23 cellular contexts compared by ENCODE assay signal in the genomic region with DNA sequence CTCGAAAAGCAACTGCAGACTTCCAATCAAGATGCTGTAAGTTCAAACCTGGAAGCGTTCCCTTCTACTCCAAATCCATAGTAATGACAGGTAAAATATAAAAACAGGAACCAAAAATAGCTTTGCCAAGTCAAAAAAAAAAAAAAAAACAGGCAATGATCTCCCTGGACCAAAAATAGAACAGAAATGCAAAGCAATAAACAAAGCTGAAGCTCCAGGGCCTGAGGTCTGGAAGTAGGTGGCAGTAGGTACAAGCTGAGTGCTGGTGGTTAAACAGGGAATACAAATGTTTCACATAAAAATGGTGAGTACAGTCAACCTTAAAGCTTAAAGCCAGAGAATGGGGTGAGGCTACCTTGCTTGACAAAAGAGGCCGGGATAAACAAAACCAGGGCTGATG.
DNase-seq lines count a peak whose midpoint lies in the region; ATAC-seq, FAIRE-seq and TF ChIP-seq lines count a peak whose summit lies in the region.
"Had no signal": no experiment of that assay in that cellular context is flagged by ENCODE, and none has a peak within 500 bp of the region (broad histone marks: within the 10 kb centered on the region; RNA-seq: fewer than 3 reads in every experiment).

No MANE protein-coding gene starts in this region.

- TF ChIP-seq EP300 in GM12878 (IDR thresholded peaks at IDR 0.05; ENCODE audit: borderline replicate concordance in 1 of 2, control insufficient read depth in 1 of 2, low read depth in 2 of 2, low read length in 2 of 2): no peak

- in situ Hi-C loops in GM12878 (cut with MboI): loop anchor here (5.0 kb wide), 1 partner anchor 101 kb away; no protein-coding TSS in a partner anchor

- intact Hi-C loops in GM12878 (cut with micrococcal nuclease; ENCODE audit: unreplicated experiment) (loop anchor here (5.0 kb wide), 1 partner anchor 249 kb away; no protein-coding TSS in a partner anchor), left lung (cut with DNase I) (no loop called here)

- peaks cover 37 to 65% (median 57%) of the 10 kb centered on the region in 10 experiments for H3K4me1 ChIP-seq in BLaER1 treated with 17β-estradiol and CSF1 and Interleukin-3, amounts not matched to agents 10 nM and 100 nM
- peaks cover 8% of the 10 kb centered on the region; the same call in 1 of the 2 replicates for H3K4me1 ChIP-seq in GM12878 (ENCODE audit: control insufficient read depth, insufficient read depth, low read length)
- H3K4me1 ChIP-seq in trophoblast cell (ENCODE audit: control insufficient read depth in 1 of 2, insufficient read depth in 2 of 2, low read length in 2 of 2): peaks cover 5 to 6% of the 10 kb centered on the region in 2 experiments
- no peaks in the 10 kb centered on the region for H3K4me1 ChIP-seq in left lung
- H3K4me1 ChIP-seq: HAP-1, Peyer's patch had no signal

- ATAC-seq in GM12878 (no peak), HG02759 (IDR thresholded peaks at IDR 0.05; ENCODE audit: unreplicated experiment) (no peak), left lung (no peak)
- ATAC-seq in activated naive CD8-positive, alpha-beta T cell treated with anti-CD3 and anti-CD28 coated beads, Interleukin-2, amount 50 U/mL, for 24 hours: no peak

- H2BK5ac ChIP-seq in trophoblast cell (ENCODE audit: low read depth, low read length, poor library complexity): no peak overlapping the region

- H4K20me1 ChIP-seq in BLaER1 treated with 17β-estradiol and CSF1 and Interleukin-3, amounts not matched to agents 10 nM and 100 nM: no peaks in the 10 kb centered on the region
- no peaks in the 10 kb centered on the region for H4K20me1 ChIP-seq in GM12878 (ENCODE audit: control insufficient read depth, insufficient read depth)

- peak overlapping the region; percentile 93 for H4K12ac ChIP-seq in trophoblast cell (ENCODE audit: low read depth, low read length)

- peak; percentile 12 for DNase-seq in M059J (ENCODE audit: low read depth)
- no peak for DNase-seq in GM12878 (ENCODE audit: low read depth, low spot score)
- DNase-seq in trophoblast cell: no peak
- no peak for DNase-seq in activated naive CD8-positive, alpha-beta T cell treated with anti-CD3 and anti-CD28 coated beads, Interleukin-2, amount 50 U/mL, for 24 hours
- DNase-seq in left lung: no peak
- DNase-seq: 8988T; DMS79; MM.1S; NCI-H1092; NCI-H1436; NCI-H187 treated with DMSO at 0.1 percent for 48 hours; NCI-H2227 treated with DMSO at 0.1 percent for 48 hours; NCI-H510A; NCI-H774; NK-92 treated with Interleukin-12 subunit alpha and Interleukin-12 subunit beta, amount 100 ng/mL, for 24 hours; Peyer's patch; SJCRH30 had no signal

- H3K79me1 ChIP-seq in trophoblast cell (ENCODE audit: low read length): peaks cover 3% of the 10 kb centered on the region

- RAD21 ChIA-PET in GM12878 (lab: Charles Lee; ENCODE audit: unreplicated experiment): interaction anchor here (0.6 to 2.8 kb wide), 10 partner anchors 10 to 135 kb away, joined by 3 to 18 read pairs (median 4); no protein-coding TSS in a partner anchor

- no peaks in the 10 kb centered on the region for H3K27me3 ChIP-seq in BLaER1 treated with 17β-estradiol and CSF1 and Interleukin-3, amounts not matched to agents 10 nM and 100 nM
- H3K27me3 ChIP-seq in GM12878 (replicated peaks in 1 of 2; ENCODE audit: control insufficient read depth in 2 of 2, insufficient read depth in 2 of 2, low read length in 1 of 2) (no peaks in the 10 kb centered on the region), trophoblast cell (ENCODE audit: insufficient read depth, low read length) (no peaks in the 10 kb centered on the region), left lung (no peaks in the 10 kb centered on the region)
- H3K27me3 ChIP-seq: Peyer's patch, SJCRH30 had no signal

- no peak overlapping the region for H3K4me3 ChIP-seq in BLaER1 treated with 17β-estradiol and CSF1 and Interleukin-3, amounts not matched to agents 10 nM and 100 nM
- H3K4me3 ChIP-seq in GM12878 (no peak overlapping the region), trophoblast cell (ENCODE audit: low read depth, low read length) (no peak overlapping the region), left lung (no peak overlapping the region)
- H3K4me3 ChIP-seq: HAP-1, Peyer's patch, SJCRH30 had no signal

- peak overlapping the region; percentile 33 for H2BK120ac ChIP-seq in trophoblast cell (ENCODE audit: insufficient read depth, low read length, poor library complexity)

- peak overlapping the region; percentile 92 for H2BK12ac ChIP-seq in trophoblast cell (ENCODE audit: low read length)

- H3K79me2 ChIP-seq in GM12878 (ENCODE audit: control insufficient read depth, insufficient read depth, low read length): no peaks in the 10 kb centered on the region
- no peaks in the 10 kb centered on the region for H3K79me2 ChIP-seq in trophoblast cell (ENCODE audit: control insufficient read depth, insufficient read depth, low read length, poor library complexity)

- FAIRE-seq in GM12878 (lab: Jason Lieb, UNC): no peak
- FAIRE-seq: GM12891 had no signal

- H3K14ac ChIP-seq in trophoblast cell (ENCODE audit: low read length): peak overlapping the region; percentile 85

- H4K91ac ChIP-seq in trophoblast cell (ENCODE audit: low read depth, low read length): no peak overlapping the region

- peak overlapping the region in 8 of 11 experiments; percentile 4 to 64 (median 56); a peak in 13 of 22 replicates for H3K27ac ChIP-seq in BLaER1 treated with 17β-estradiol and CSF1 and Interleukin-3, amounts not matched to agents 10 nM and 100 nM
- H3K27ac ChIP-seq in GM12878 (ENCODE audit: control insufficient read depth, insufficient read depth) (peak overlapping the region; percentile 47), trophoblast cell (ENCODE audit: low read depth, low read length) (no peak overlapping the region), left lung (no peak overlapping the region)
- H3K27ac ChIP-seq: Peyer's patch, SJCRH30 had no signal

- no peak overlapping the region for H3K4ac ChIP-seq in trophoblast cell (ENCODE audit: low read depth, low read length)

- SMC1A ChIA-PET in GM12878 (lab: Charles Lee; ENCODE audit: uncharacterized antibody, unreplicated experiment): interaction anchor here (0.7 to 3.8 kb wide), 16 partner anchors 10 to 108 kb away, joined by 3 to 24 read pairs (median 4); no protein-coding TSS in a partner anchor

- H3K27ac Mint-ChIP-seq in activated naive CD8-positive, alpha-beta T cell treated with anti-CD3 and anti-CD28 coated beads, Interleukin-2, amount 50 U/mL, for 24 hours: no peak overlapping the region
- H3K27ac Mint-ChIP-seq: CD14-positive monocyte, IgD-negative memory B cell had no signal

- CTCF ChIA-PET in GM12878 (lab: Yijun Ruan, JAX): interaction anchor here (1.0 to 1.8 kb wide), 5 partner anchors 12 to 90 kb away, joined by 3 to 4 read pairs (median 3); no protein-coding TSS in a partner anchor

- H3K4me2 ChIP-seq in BLaER1 treated with 17β-estradiol and CSF1 and Interleukin-3, amounts not matched to agents 10 nM and 100 nM: peak overlapping the region; percentile 46 to 81 (median 58)
- H3K4me2 ChIP-seq in GM12878 (ENCODE audit: control insufficient read depth, insufficient read depth) (peak overlapping the region; percentile 30; the same call in 1 of the 2 replicates), trophoblast cell (ENCODE audit: low read length) (no peak overlapping the region)

- WGBS in GM12878 (ENCODE audit: insufficient coverage, insufficient replicate concordance, low lambda C conversion rate, missing lambda C conversion rate): 98% methylated on average over 3 of the region's 3 CpGs
- WGBS in trophoblast cell (ENCODE audit: extremely low coverage, insufficient coverage, insufficient read length): no CpG with 5 or more reads among the region's 3 CpGs

- H3K4me3 Mint-ChIP-seq in activated naive CD8-positive, alpha-beta T cell treated with anti-CD3 and anti-CD28 coated beads, Interleukin-2, amount 50 U/mL, for 24 hours: no peak overlapping the region
- H3K4me3 Mint-ChIP-seq: CD14-positive monocyte had no signal

- no peak for TF ChIP-seq RAD21 in GM12878 (IDR thresholded peaks at IDR 0.05; ENCODE audit: insufficient read depth, low read depth, low read length)

- H3K23ac ChIP-seq in trophoblast cell (ENCODE audit: low read length): no peak overlapping the region

- no peak overlapping the region for H2AFZ ChIP-seq in GM12878 (ENCODE audit: control insufficient read depth, low read depth, low read length)
- H2AFZ ChIP-seq in trophoblast cell (ENCODE audit: insufficient read depth, low read length, poor library complexity): no peak overlapping the region

- H4K8ac ChIP-seq in trophoblast cell (ENCODE audit: low read depth, low read length): peak overlapping the region; percentile 65

- H3K36me3 Mint-ChIP-seq in activated naive CD8-positive, alpha-beta T cell treated with anti-CD3 and anti-CD28 coated beads, Interleukin-2, amount 50 U/mL, for 24 hours (ENCODE audit: low read depth): peaks cover 33% of the 10 kb centered on the region

- peak overlapping the region in 2 of 11 experiments; percentile 1 to 9; a peak in 1 of 22 replicates for H3K9ac ChIP-seq in BLaER1 treated with 17β-estradiol and CSF1 and Interleukin-3, amounts not matched to agents 10 nM and 100 nM
- H3K9ac ChIP-seq in GM12878 (ENCODE audit: control insufficient read depth, insufficient read depth, low read length) (no peak overlapping the region), trophoblast cell (ENCODE audit: low read length) (no peak overlapping the region)

- TF ChIP-seq POLR2A in GM12878 (IDR thresholded peaks at IDR 0.05; ENCODE audit: low read depth, low read length): no peak

- peaks cover 0 to 21% (median 7%) of the 10 kb centered on the region in 11 experiments; a peak in 9 of 22 replicates for H3K36me3 ChIP-seq in BLaER1 treated with 17β-estradiol and CSF1 and Interleukin-3, amounts not matched to agents 10 nM and 100 nM
- H3K36me3 ChIP-seq in GM12878 (ENCODE audit: control insufficient read depth in 2 of 2, insufficient read depth in 2 of 2, low read length in 1 of 2) (no peaks in the 10 kb centered on the region), trophoblast cell (ENCODE audit: control insufficient read depth in 1 of 2, insufficient read depth in 2 of 2, low read length in 2 of 2) (peaks cover 0 to 4% of the 10 kb centered on the region in 2 experiments), left lung (no peaks in the 10 kb centered on the region)
- H3K36me3 ChIP-seq: HAP-1, Peyer's patch, SJCRH30 had no signal

- H3K9me3 Mint-ChIP-seq in activated naive CD8-positive, alpha-beta T cell treated with anti-CD3 and anti-CD28 coated beads, Interleukin-2, amount 50 U/mL, for 24 hours: peaks cover 11% of the 10 kb centered on the region

- no peaks in the 10 kb centered on the region for H3K27me3 Mint-ChIP-seq in activated naive CD8-positive, alpha-beta T cell treated with anti-CD3 and anti-CD28 coated beads, Interleukin-2, amount 50 U/mL, for 24 hours
- H3K27me3 Mint-ChIP-seq: IgD-negative memory B cell had no signal

- no peak overlapping the region for H2AK5ac ChIP-seq in trophoblast cell (ENCODE audit: low read length)

- no peak for TF ChIP-seq CTCF in GM12878 (IDR thresholded peaks at IDR 0.05 in 2 of 3, conservative IDR thresholded peaks at IDR 0.05 in 1 of 3; ENCODE audit: control insufficient read depth in 2 of 3, extremely low read depth in 1 of 3, insufficient read depth in 1 of 3, low read depth in 3 of 3, low read length in 3 of 3)
- TF ChIP-seq CTCF in left lung (IDR thresholded peaks at IDR 0.05): no peak

- BruUV-seq in GM12878 (replicated peaks; lab: Mats Ljungman, UMichigan): no TSS peak

- no peaks in the 10 kb centered on the region for H3K4me1 Mint-ChIP-seq in activated naive CD8-positive, alpha-beta T cell treated with anti-CD3 and anti-CD28 coated beads, Interleukin-2, amount 50 U/mL, for 24 hours

- peaks cover 26 to 38% (median 31%) of the 10 kb centered on the region in 11 experiments for H3K9me3 ChIP-seq in BLaER1 treated with 17β-estradiol and CSF1 and Interleukin-3, amounts not matched to agents 10 nM and 100 nM (replicated peaks in 1 of 11)
- peaks cover 4% of the 10 kb centered on the region for H3K9me3 ChIP-seq in GM12878 (replicated peaks; ENCODE audit: control insufficient read depth, insufficient read depth, low read length)
- no peaks in the 10 kb centered on the region for H3K9me3 ChIP-seq in trophoblast cell (ENCODE audit: insufficient read depth, low read depth, low read length)
- peaks cover 0 to 10% of the 10 kb centered on the region in 2 donors for H3K9me3 ChIP-seq in left lung
- H3K9me3 ChIP-seq: HAP-1, Peyer's patch had no signal

- POLR2A ChIA-PET in GM12878 (lab: Charles Lee): interaction anchor here (0.6 to 1.6 kb wide), 3 partner anchors 46 to 552 kb away, joined by 3 to 5 read pairs (median 4); no protein-coding TSS in a partner anchor

- H3K18ac ChIP-seq in trophoblast cell (ENCODE audit: low read length): no peak overlapping the region

Comparison
In these comparisons a context has a peak if more than half of its experiments do, and no peak if none do; other contexts are left out.
1. H3K27ac ChIP-seq: peak in BLaER1 treated with 17β-estradiol and CSF1 and Interleukin-3, amounts not matched to agents 10 nM and 100 nM (8 of 11) and GM12878 (single experiment); none in trophoblast cell (single experiment) and left lung (0 of 2).